Comparison of ENCODE assay signal across 25 cellular contexts in the genomic region with DNA sequence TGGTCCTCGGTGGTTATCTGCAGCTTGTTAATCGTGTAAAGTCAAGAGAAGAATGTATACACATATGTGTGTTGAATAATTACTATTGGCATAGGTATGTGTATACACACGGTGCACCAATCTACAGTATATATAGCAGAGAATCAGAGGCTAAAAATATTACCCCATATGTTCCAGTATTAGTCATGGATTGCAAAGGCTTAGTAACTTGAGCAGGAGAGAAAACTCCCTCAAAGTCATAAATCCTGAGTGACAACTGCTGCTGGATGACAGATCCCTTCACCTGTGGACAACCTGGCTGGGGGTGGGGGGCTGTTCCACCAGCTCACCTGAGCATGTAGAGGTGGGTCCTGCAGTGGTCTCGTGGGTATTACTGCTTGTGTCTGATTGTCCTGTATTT.
A peak's percentile ranks its signal among the peaks of the same experiment; 100 is the strongest.
DNase-seq lines count a peak whose midpoint lies in the region; ATAC-seq, FAIRE-seq and TF ChIP-seq lines count a peak whose summit lies in the region.
"Had no signal": no experiment of that assay in that cellular context is flagged by ENCODE, and none has a peak within 500 bp of the region (broad histone marks: within the 10 kb centered on the region; RNA-seq: fewer than 3 reads in every experiment).

No MANE protein-coding gene starts in this region.

- no peak overlapping the region for H4K5ac ChIP-seq in H9 (ENCODE audit: insufficient read length, low read depth, low read length)

- H2BK20ac ChIP-seq in H9 (ENCODE audit: low read depth, low read length, poor library complexity, severe bottlenecking), result peak overlapping the region; percentile 76

- no peak overlapping the region for H3K56ac ChIP-seq in H9 (ENCODE audit: insufficient read length, low read depth, low read length)

- ATAC-seq in gastrocnemius medialis (peak; percentile 66 to 74), T-helper 17 cell (no peak), GM18520 (IDR thresholded peaks at IDR 0.05; ENCODE audit: unreplicated experiment) (no peak)
- ATAC-seq: SK-N-SH treated with all-trans-retinoic acid at 6 μM for 48 hours had no signal

- no peaks in the 10 kb centered on the region for H3K23me2 ChIP-seq in H9 (ENCODE audit: insufficient read length, low read depth, low read length, poor library complexity, severe bottlenecking)

- FAIRE-seq in bronchial epithelial cell (lab: Jason Lieb, UNC), result no peak
- FAIRE-seq: kidney had no signal

- DNase-seq in H9, result no peak
- peak; percentile 48 for DNase-seq in NCI-H82 treated with DMSO at 0.1 percent for 48 hours (lab: John Stamatoyannopoulos, UW; ENCODE audit: unreplicated experiment)
- DNase-seq in bronchial epithelial cell (ENCODE audit: low read depth), result peak; percentile 4
- DNase-seq in gastrocnemius medialis, result no peak
- DNase-seq in T-helper 17 cell, result no peak
- DNase-seq in NK-92 (lab: John Stamatoyannopoulos, UW; ENCODE audit: unreplicated experiment), result no peak
- DNase-seq in glutamatergic neuron, result no peak
- DNase-seq: ACHN; activated CD4-positive, alpha-beta T cell treated with anti-CD3 and anti-CD28 coated beads, Interleukin-2, amount 10 ng/mL, durations not matched to agents 7 days and 5 days; activated gamma-delta T cell treated with Interleukin-2 at 50 U/mL for 16 hours; activated T-cell treated with anti-CD3 and anti-CD28 coated beads, Interleukin-2, amount 50 U/mL, for 24 hours; BE2C; cerebellar nuclear complex; GDM1; Karpas-422; kidney; NCI-H510A treated with DMSO at 0.1 percent for 48 hours; nephron progenitor cell; ovary; stimulated activated CD4-positive, alpha-beta T cell treated with anti-CD3 and anti-CD28 coated beads, Interleukin-2, amount 100 ng/mL, for 48 hours; T-helper 2 cell had no signal

- no peak overlapping the region for H3K14ac ChIP-seq in H9 (ENCODE audit: insufficient read depth, low read length)

- H3K27me3 ChIP-seq in H9 (ENCODE audit: insufficient read depth, low read length) (no peaks in the 10 kb centered on the region), bronchial epithelial cell (ENCODE audit: control insufficient read depth, insufficient read depth, low read length) (no peaks in the 10 kb centered on the region), gastrocnemius medialis (no peaks in the 10 kb centered on the region)
- H3K27me3 ChIP-seq: BE2C, ovary had no signal

- H3K79me2 ChIP-seq in H9 (ENCODE audit: insufficient read depth, low read length), result no peaks in the 10 kb centered on the region

- no peak overlapping the region for H2AK5ac ChIP-seq in H9 (ENCODE audit: insufficient read length, low read length)

- no peak for TF ChIP-seq POLR2A in gastrocnemius medialis (IDR thresholded peaks at IDR 0.05)

- H3K4ac ChIP-seq in H9 (ENCODE audit: low read depth, low read length), result no peak overlapping the region

- H2BK12ac ChIP-seq in H9 (ENCODE audit: insufficient read length, low read depth, low read length), result no peak overlapping the region

- no peak overlapping the region for H3K4me2 ChIP-seq in H9 (ENCODE audit: insufficient read depth, insufficient read length, low read length)

- no peaks in the 10 kb centered on the region for H3K36me3 ChIP-seq in bronchial epithelial cell (ENCODE audit: control insufficient read depth, insufficient read depth, low read length)
- H3K36me3 ChIP-seq in gastrocnemius medialis, result no peaks in the 10 kb centered on the region
- H3K36me3 ChIP-seq: BE2C, ovary had no signal

- no peak overlapping the region for H2AFZ ChIP-seq in H9 (ENCODE audit: low read length)

- H3K4me1 Mint-ChIP-seq in H9 (peaks cover 47 to 50% of the 10 kb centered on the region in 2 experiments), T-helper 17 cell (no peaks in the 10 kb centered on the region), glutamatergic neuron (ENCODE audit: low read depth, unreplicated experiment) (peaks cover 15% of the 10 kb centered on the region)
- H3K4me1 Mint-ChIP-seq: activated CD4-positive, alpha-beta T cell treated with anti-CD3 and anti-CD28 coated beads, Interleukin-2, amount 10 ng/mL, durations not matched to agents 7 days and 5 days had no signal

- no peaks in the 10 kb centered on the region for H3K79me1 ChIP-seq in H9 (ENCODE audit: insufficient read depth, low read depth, low read length, poor library complexity, severe bottlenecking)

- H3K36me3 Mint-ChIP-seq in H9 (ENCODE audit: insufficient read depth in 1 of 3, low read depth in 3 of 3), result no peaks in the 10 kb centered on the region
- no peaks in the 10 kb centered on the region for H3K36me3 Mint-ChIP-seq in T-helper 17 cell (ENCODE audit: low read depth)
- H3K36me3 Mint-ChIP-seq in glutamatergic neuron (ENCODE audit: unreplicated experiment), result no peaks in the 10 kb centered on the region

- no peak overlapping the region for H2BK120ac ChIP-seq in H9 (ENCODE audit: low read depth, low read length, poor library complexity, severe bottlenecking)

- no peak overlapping the region for H3T11ph ChIP-seq in H9 (ENCODE audit: low read length)

- H3K9ac ChIP-seq in H9 (ENCODE audit: extremely low read depth, insufficient read length, low read length), result no peak overlapping the region

- H3K4me3 Mint-ChIP-seq in H9 (no peak overlapping the region), T-helper 17 cell (no peak overlapping the region), glutamatergic neuron (ENCODE audit: unreplicated experiment) (no peak overlapping the region)
- H3K4me3 Mint-ChIP-seq: activated CD4-positive, alpha-beta T cell treated with anti-CD3 and anti-CD28 coated beads, Interleukin-2, amount 10 ng/mL, durations not matched to agents 7 days and 5 days; activated T-cell treated with anti-CD3 and anti-CD28 coated beads, Interleukin-2, amount 50 U/mL, for 24 hours; nephron progenitor cell had no signal

- no peaks in the 10 kb centered on the region for H3K9me3 Mint-ChIP-seq in H9
- no peaks in the 10 kb centered on the region for H3K9me3 Mint-ChIP-seq in glutamatergic neuron (ENCODE audit: unreplicated experiment)
- H3K9me3 Mint-ChIP-seq: activated CD4-positive, alpha-beta T cell treated with anti-CD3 and anti-CD28 coated beads, Interleukin-2, amount 10 ng/mL, durations not matched to agents 7 days and 5 days; activated T-cell treated with anti-CD3 and anti-CD28 coated beads, Interleukin-2, amount 50 U/mL, for 24 hours; nephron progenitor cell had no signal

- H3K27me3 Mint-ChIP-seq in H9 (ENCODE audit: low read depth) (no peaks in the 10 kb centered on the region; the same call in 1 of the 2 replicates), T-helper 17 cell (peaks cover 15% of the 10 kb centered on the region), glutamatergic neuron (ENCODE audit: unreplicated experiment) (peaks cover 1% of the 10 kb centered on the region)
- H3K27me3 Mint-ChIP-seq: activated CD4-positive, alpha-beta T cell treated with anti-CD3 and anti-CD28 coated beads, Interleukin-2, amount 10 ng/mL, durations not matched to agents 7 days and 5 days had no signal

- no peak overlapping the region for H4K8ac ChIP-seq in H9 (replicated peaks; ENCODE audit: insufficient read length, low read depth, low read length)

- no peak overlapping the region for H2BK5ac ChIP-seq in H9 (ENCODE audit: insufficient read length, low read length)

- H3K23ac ChIP-seq in H9 (ENCODE audit: insufficient read length, low read depth, low read length), result no peak overlapping the region

- no peak overlapping the region for H4K91ac ChIP-seq in H9 (ENCODE audit: insufficient read length, low read depth, low read length)

- no peak overlapping the region for H2BK15ac ChIP-seq in H9 (ENCODE audit: low read depth, low read length)

- no peaks in the 10 kb centered on the region for H3K9me3 ChIP-seq in H9 (ENCODE audit: control insufficient read depth, low read depth, low read length)
- H3K9me3 ChIP-seq in gastrocnemius medialis, result no peaks in the 10 kb centered on the region
- H3K9me3 ChIP-seq in T-helper 17 cell (ENCODE audit: control insufficient read depth, low read length, poor library complexity, severe bottlenecking), result no peaks in the 10 kb centered on the region
- H3K9me3 ChIP-seq: BE2C, ovary had no signal

- intact Hi-C loops in gastrocnemius medialis (cut with DNase I; ENCODE audit: low total_unique reads), result no loop called here

- no peaks in the 10 kb centered on the region for H4K20me1 ChIP-seq in H9 (ENCODE audit: control insufficient read depth, insufficient read depth, insufficient read length)

- TF ChIP-seq CTCF in H9 (conservative IDR thresholded peaks at IDR 0.05), result no peak
- TF ChIP-seq CTCF in bronchial epithelial cell (IDR thresholded peaks at IDR 0.05; ENCODE audit: insufficient read depth, low read length, severe bottlenecking), result no peak
- TF ChIP-seq CTCF in gastrocnemius medialis (IDR thresholded peaks at IDR 0.05 in 4 of 5, conservative IDR thresholded peaks at IDR 0.05 in 1 of 5), result no peak
- TF ChIP-seq CTCF in glutamatergic neuron (IDR thresholded peaks at IDR 0.05; ENCODE audit: partially characterized antibody, unreplicated experiment), result no peak

- H3K27ac Mint-ChIP-seq in H9 (peak overlapping the region in 1 of 3 experiments; percentile 18; a peak in 2 of 7 replicates), T-helper 17 cell (no peak overlapping the region), glutamatergic neuron (ENCODE audit: unreplicated experiment) (no peak overlapping the region)
- H3K27ac Mint-ChIP-seq: activated CD4-positive, alpha-beta T cell treated with anti-CD3 and anti-CD28 coated beads, Interleukin-2, amount 10 ng/mL, durations not matched to agents 7 days and 5 days; activated T-cell treated with anti-CD3 and anti-CD28 coated beads, Interleukin-2, amount 50 U/mL, for 24 hours; nephron progenitor cell had no signal

- in situ Hi-C loops in gastrocnemius medialis (cut with MboI; ENCODE audit: low sequenced_read_pairs in 4 of 4), result no loop called here

- H3K4me3 ChIP-seq in bronchial epithelial cell (ENCODE audit: low read depth, low read length) (no peak overlapping the region), gastrocnemius medialis (no peak overlapping the region)
- H3K4me3 ChIP-seq: lung, ovary had no signal

- no peak overlapping the region for H3K18ac ChIP-seq in H9 (ENCODE audit: insufficient read length, low read depth, low read length)

- H3K4me1 ChIP-seq in H9 (ENCODE audit: insufficient read depth, low read length) (peaks cover 24% of the 10 kb centered on the region), gastrocnemius medialis (no peaks in the 10 kb centered on the region)

- no CpG with 5 or more reads among the region's 4 CpGs for WGBS in H9 (ENCODE audit: extremely low coverage, insufficient read length, low lambda C conversion rate)

- H3K27ac ChIP-seq in H9 (ENCODE audit: insufficient read length, low read depth, low read length) (no peak overlapping the region), gastrocnemius medialis (no peak overlapping the region)
- H3K27ac ChIP-seq: epithelial cell of prostate, ovary had no signal

Comparison
In these comparisons a context has a peak if more than half of its experiments do, and no peak if none do; other contexts are left out.
1. DNase-seq: peak in NCI-H82 treated with DMSO at 0.1 percent for 48 hours (single experiment) and bronchial epithelial cell (single experiment); none in H9 (single experiment), gastrocnemius medialis (0 of 2), T-helper 17 cell (0 of 3), NK-92 (single experiment) and glutamatergic neuron (single experiment).
2. ATAC-seq: peak in gastrocnemius medialis (2 of 2); none in T-helper 17 cell (single experiment) and GM18520 (single experiment).